In genomic region chr3:102526865-102527264, GRCh38 we compare ENCODE assay signal across 28 cellular contexts.
"Had no signal": no experiment of that assay in that cellular context is flagged by ENCODE, and none has a peak within 500 bp of the region (broad histone marks: within the 10 kb centered on the region; RNA-seq: fewer than 3 reads in every experiment).

No MANE protein-coding gene starts in this region.

- H3K4me1 Mint-ChIP-seq: natural killer cell; nephron; neural progenitor cell; stimulated activated effector memory CD8-positive, alpha-beta T cell treated with anti-CD3 and anti-CD28 coated beads, Interleukin-12 subunit alpha, Interleukin-12 subunit beta, amount 100 ng/mL, for 72 hours had no signal

- DNase-seq: natural killer cell; occipital lobe; ovary; posterior cingulate gyrus; psoas muscle; right cardiac atrium; right lobe of liver; sigmoid colon; small intestine; stimulated activated CD4-positive, alpha-beta T cell treated with anti-CD3 and anti-CD28 coated beads, Interleukin-15, amount 100 ng/mL, for 24 hours; stimulated activated CD4-positive, alpha-beta T cell treated with anti-CD3 and anti-CD28 coated beads, Interleukin-2, amount 100 ng/mL, for 24 hours; stimulated activated CD4-positive, alpha-beta T cell treated with anti-CD3 and anti-CD28 coated beads, Interleukin-2, amount 100 ng/mL, for 48 hours; stimulated activated CD4-positive, alpha-beta T cell treated with anti-CD3 and anti-CD28 coated beads, Interleukin-4, amount 100 ng/mL, for 24 hours; stimulated activated naive B cell treated with anti-CD40 and anti-IgM and Interleukin-4, amounts not matched to agents 10 μg/mL and 1 μg/mL and 100 μg/mL, for 72 hours; stimulated activated naive CD4-positive, alpha-beta T cell treated with Interleukin-2 at 50 U/mL for 16 hours; stomach; thyroid gland; trophoblast cell; upper lobe of left lung had no signal

- ATAC-seq: natural killer cell; psoas muscle; right cardiac atrium; right lobe of liver; stimulated activated effector memory CD8-positive, alpha-beta T cell treated with anti-CD3 and anti-CD28 coated beads, Interleukin-12 subunit alpha, Interleukin-12 subunit beta, amount 100 ng/mL, for 72 hours; stimulated activated naive B cell treated with anti-CD40 and anti-IgM and Interleukin-4, amounts not matched to agents 10 μg/mL and 1 μg/mL and 100 μg/mL, for 72 hours had no signal

- H3K4me1 ChIP-seq: parathyroid adenoma, psoas muscle, right lobe of liver, thyroid gland, upper lobe of left lung had no signal

- H3K36me3 Mint-ChIP-seq: natural killer cell; neural progenitor cell; stimulated activated effector memory CD8-positive, alpha-beta T cell treated with anti-CD3 and anti-CD28 coated beads, Interleukin-12 subunit alpha, Interleukin-12 subunit beta, amount 100 ng/mL, for 72 hours; stimulated activated naive B cell treated with anti-CD40 and anti-IgM and Interleukin-4, amounts not matched to agents 10 μg/mL and 1 μg/mL and 100 μg/mL, for 72 hours had no signal

- H3K36me3 ChIP-seq: neural progenitor cell, ovary, right lobe of liver, sigmoid colon, stomach, thoracic aorta, thyroid gland, tibial nerve, upper lobe of left lung, vagina had no signal

- H3K27ac ChIP-seq: neural progenitor cell, ovary, parathyroid adenoma, psoas muscle, right lobe of liver, sigmoid colon, stomach, thoracic aorta, thyroid gland, tibial nerve, upper lobe of left lung, vagina had no signal

- H3K9me3 ChIP-seq: ovary, psoas muscle, right lobe of liver, sigmoid colon, stomach, thoracic aorta, thyroid gland, tibial nerve, upper lobe of left lung, vagina had no signal

- H3K27ac Mint-ChIP-seq: natural killer cell; nephron; neural progenitor cell; progenitor cell of endocrine pancreas; stimulated activated effector memory CD8-positive, alpha-beta T cell treated with anti-CD3 and anti-CD28 coated beads, Interleukin-12 subunit alpha, Interleukin-12 subunit beta, amount 100 ng/mL, for 72 hours; stimulated activated naive B cell treated with anti-CD40 and anti-IgM and Interleukin-4, amounts not matched to agents 10 μg/mL and 1 μg/mL and 100 μg/mL, for 72 hours; stimulated activated naive CD8-positive, alpha-beta T cell treated with anti-CD3 and anti-CD28 coated beads, Interleukin-15, Interleukin-2, amounts not matched to agents 100 ng/mL and 50 ng/mL, for 24 hours had no signal

- H3K4me2 ChIP-seq: neural progenitor cell had no signal

- H2AFZ ChIP-seq: parathyroid adenoma had no signal

- H3K4me3 ChIP-seq: neural progenitor cell, ovary, psoas muscle, right lobe of liver, sigmoid colon, stomach, thoracic aorta, thyroid gland, tibial nerve, upper lobe of left lung, vagina had no signal

- H3K9ac ChIP-seq: neural progenitor cell, parathyroid adenoma had no signal

- H3K27me3 ChIP-seq: neural progenitor cell, ovary, right lobe of liver, sigmoid colon, stomach, thyroid gland, tibial nerve, upper lobe of left lung, vagina had no signal

- H3K27me3 Mint-ChIP-seq: progenitor cell of endocrine pancreas had no signal

- H3K4me3 Mint-ChIP-seq: natural killer cell; nephron; neural progenitor cell; stimulated activated effector memory CD8-positive, alpha-beta T cell treated with anti-CD3 and anti-CD28 coated beads, Interleukin-12 subunit alpha, Interleukin-12 subunit beta, amount 100 ng/mL, for 72 hours; stimulated activated naive B cell treated with anti-CD40 and anti-IgM and Interleukin-4, amounts not matched to agents 10 μg/mL and 1 μg/mL and 100 μg/mL, for 72 hours; stimulated activated naive CD8-positive, alpha-beta T cell treated with anti-CD3 and anti-CD28 coated beads, Interleukin-15, Interleukin-2, amounts not matched to agents 100 ng/mL and 50 ng/mL, for 24 hours had no signal

- H3K79me2 ChIP-seq: parathyroid adenoma had no signal

- H3K9me3 Mint-ChIP-seq: natural killer cell; nephron; neural progenitor cell; stimulated activated effector memory CD8-positive, alpha-beta T cell treated with anti-CD3 and anti-CD28 coated beads, Interleukin-12 subunit alpha, Interleukin-12 subunit beta, amount 100 ng/mL, for 72 hours; stimulated activated naive B cell treated with anti-CD40 and anti-IgM and Interleukin-4, amounts not matched to agents 10 μg/mL and 1 μg/mL and 100 μg/mL, for 72 hours; stimulated activated naive CD8-positive, alpha-beta T cell treated with anti-CD3 and anti-CD28 coated beads, Interleukin-15, Interleukin-2, amounts not matched to agents 100 ng/mL and 50 ng/mL, for 24 hours had no signal
